In genomic region chr19:13962738-13963602, GRCh38 we compare ENCODE assay signal across 19 cellular contexts. TPM values are rescaled to one million over a fixed set of nuclear protein-coding genes. Genes with fewer than 3 reads are reported as not detected.
DNase-seq lines count a peak whose midpoint lies in the region; FAIRE-seq and TF ChIP-seq lines count a peak whose summit lies in the region.
"Had no signal": no experiment of that assay in that cellular context is flagged by ENCODE, and none has a peak within 500 bp of the region (broad histone marks: within the 10 kb centered on the region; RNA-seq: fewer than 3 reads in every experiment).

No MANE protein-coding gene starts in this region.

- no peak for FAIRE-seq in kidney (lab: Jason Lieb, UNC)
- FAIRE-seq in frontal cortex (lab: Jason Lieb, UNC) = no peak
- FAIRE-seq: colon, GM18507, keratinocyte had no signal

- no peak for TF ChIP-seq POLR2A in stomach (IDR thresholded peaks at IDR 0.05)

- H3K27me3 ChIP-seq in HUES48 (ENCODE audit: control insufficient read depth, insufficient read depth, low read length) (peaks cover 3% of the 10 kb centered on the region; the same call in 1 of the 2 replicates), stomach (no peaks in the 10 kb centered on the region)

- H3K4me1 ChIP-seq in HUES48 (ENCODE audit: control insufficient read depth, insufficient read depth, low read length) (no peaks in the 10 kb centered on the region), kidney (ENCODE audit: control insufficient read depth in 1 of 2, insufficient read depth in 1 of 2, low read depth in 1 of 2, low read length in 2 of 2) (no peaks in the 10 kb centered on the region), stomach (peaks cover 0 to 11% (median 2%) of the 10 kb centered on the region in 4 donors)

- DNase-seq in ecto neural progenitor cell (ENCODE audit: low spot score) (peak; percentile 74), kidney (peak; percentile 78), stomach (no peak), SHP77 treated with DMSO at 0.1 percent for 48 hours (lab: John Stamatoyannopoulos, UW) (no peak), frontal cortex (ENCODE audit: low spot score in 2 of 2) (no peak), T-helper 1 cell (no peak)
- DNase-seq in stimulated activated CD4-positive, alpha-beta T cell treated with anti-CD3 and anti-CD28 coated beads, Interleukin-15, amount 100 ng/mL, for 24 hours = no peak
- DNase-seq: activated naive CD8-positive, alpha-beta T cell treated with anti-CD3 and anti-CD28 coated beads, Interleukin-2, amount 10 ng/mL, durations not matched to agents 7 days and 5 days; GF-D8; HCEC 1CT; NCI-H1048; NCI-H2227 treated with DMSO at 0.1 percent for 48 hours; stimulated activated CD4-positive, alpha-beta T cell treated with anti-CD3 and anti-CD28 coated beads, Interleukin-4, amount 100 ng/mL, for 4 hours; stimulated activated naive B cell treated with anti-CD40 and anti-IgM and Interleukin-4, amounts not matched to agents 10 μg/mL and 1 μg/mL and 100 μg/mL, for 72 hours had no signal

- intact Hi-C loops in kidney (cut with DNase I) = no loop called here
- intact Hi-C loops in stomach (cut with DNase I; ENCODE audit: low total_unique reads) = no loop called here

- H3K36me3 ChIP-seq in HUES48 (ENCODE audit: control insufficient read depth, insufficient read depth, low read length) = peaks cover 60% of the 10 kb centered on the region
- peaks cover 7 to 21% of the 10 kb centered on the region in 2 donors for H3K36me3 ChIP-seq in kidney (ENCODE audit: control insufficient read depth in 1 of 2, insufficient read depth in 2 of 2, low read length in 2 of 2)
- peaks cover 63 to 100% (median 99%) of the 10 kb centered on the region in 4 donors for H3K36me3 ChIP-seq in stomach

- H3K9ac ChIP-seq in HUES48 (ENCODE audit: low read depth, low read length) (0 out of 2 replicates have a peak overlapping the region, but pooled peaks have one; percentile 63), kidney (ENCODE audit: low read length in 2 of 2) (no peak overlapping the region)

- H3K9me3 ChIP-seq in HUES48 (ENCODE audit: control insufficient read depth, insufficient read depth, low read length) = no peaks in the 10 kb centered on the region
- H3K9me3 ChIP-seq in kidney (ENCODE audit: control insufficient read depth in 1 of 2, low read length in 2 of 2) = no peaks in the 10 kb centered on the region
- H3K9me3 ChIP-seq in stomach = no peaks in the 10 kb centered on the region

- WGBS in stomach, 5 donors = 62 to 81% (median 77%) methylated on average over 47 to 83 of the region's 83 CpGs

- no peak overlapping the region for H3K27ac ChIP-seq in HUES48 (ENCODE audit: low read depth, low read length)
- H3K27ac ChIP-seq in kidney (ENCODE audit: low read depth in 2 of 2, low read length in 2 of 2) = no peak overlapping the region
- peak overlapping the region in 2 of 5 donors; percentile 22 to 35 for H3K27ac ChIP-seq in stomach
- H3K27ac ChIP-seq: C4-2B had no signal

- TF ChIP-seq CTCF in kidney (IDR thresholded peaks at IDR 0.05; ENCODE audit: borderline replicate concordance, extremely low read depth, insufficient read depth) = no peak
- no peak for TF ChIP-seq CTCF in stomach (IDR thresholded peaks at IDR 0.05)

- H3K4me3 ChIP-seq in HUES48 (ENCODE audit: low read depth, low read length) (peak overlapping the region; percentile 65), kidney (ENCODE audit: low read length in 2 of 2) (no peak overlapping the region), stomach (peak overlapping the region; percentile 31 to 37 (median 31))

- TF ChIP-seq EP300 in stomach (IDR thresholded peaks at IDR 0.05) = no peak

RNA-seq across cellular contexts. Expression of gene DCAF15, which starts 10.7 kb away (rescaled TPM):
- total RNA-seq in kidney (35.5 TPM), stomach (10 to 100 TPM in 2 of 5 donors, 1 to 10 TPM in 3; 7.1 to 37.3 (median 9.8) TPM), frontal cortex (13.0 TPM)
- polyA plus RNA-seq in kidney (ENCODE audit: insufficient read depth, low read depth, low replicate concordance) (21.9 TPM), stomach (10 to 100 TPM; 21.2 to 32.9 (median 31.3) TPM)

RNA-seq across cellular contexts. Expression of gene PODNL1, which starts 24.8 kb away (rescaled TPM):
- total RNA-seq in kidney (3.0 TPM), stomach (not detected), frontal cortex (0.41 TPM)
- polyA plus RNA-seq in kidney (ENCODE audit: insufficient read depth, low read depth, low replicate concordance) (not detected), stomach (1 to 10 TPM in 2 of 3 donors, under 1 TPM in 1; 0.92 to 3.4 (median 1.3) TPM)

RNA-seq across cellular contexts. Expression of gene RFX1, which starts 43.1 kb away (rescaled TPM):
- total RNA-seq in kidney (17.9 TPM), stomach (10 to 100 TPM in 1 of 5 donors, 1 to 10 TPM in 3, under 1 TPM in 1; 0.58 to 27.2 (median 2.6) TPM), frontal cortex (1.2 TPM)
- polyA plus RNA-seq in kidney (ENCODE audit: insufficient read depth, low read depth, low replicate concordance) (5.2 TPM), stomach (1 to 10 TPM; 3.1 to 6.0 (median 3.6) TPM)

RNA-seq across cellular contexts. Expression of gene CC2D1A, which starts 57.0 kb away (rescaled TPM):
- total RNA-seq in kidney (36.9 TPM), stomach (100 to 1,000 TPM in 1 of 5 donors, 10 to 100 TPM in 4; 24.8 to 381 (median 49.6) TPM), frontal cortex (10.2 TPM)
- polyA plus RNA-seq in kidney (ENCODE audit: insufficient read depth, low read depth, low replicate concordance) (28.8 TPM), stomach (10 to 100 TPM; 28.0 to 38.8 (median 38.2) TPM)

RNA-seq across cellular contexts. Expression of gene BRME1, which starts 57.1 kb away (rescaled TPM):
- total RNA-seq in kidney = 1.8 TPM
- polyA plus RNA-seq in kidney (ENCODE audit: insufficient read depth, low read depth, low replicate concordance) = 1.5 TPM
- total RNA-seq in stomach = 10 to 100 TPM in 1 of 5 donors, 1 to 10 TPM in 2, under 1 TPM in 1, not detected in 1; 0.87 to 14.3 (median 1.8) TPM
- polyA plus RNA-seq in stomach = 1 to 10 TPM; 1.7 to 5.8 (median 3.7) TPM
- total RNA-seq in frontal cortex = 13.0 TPM

Comparison
In these comparisons a context has a peak if more than half of its experiments do, and no peak if none do; other contexts are left out.
1. H3K4me3 ChIP-seq: peak in HUES48 (single experiment) and stomach (4 of 4); none in kidney (0 of 2).
2. DNase-seq: peak in ecto neural progenitor cell (single experiment) and kidney (single experiment); none in stomach (single experiment), SHP77 treated with DMSO at 0.1 percent for 48 hours (single experiment), frontal cortex (0 of 2), T-helper 1 cell (0 of 5) and stimulated activated CD4-positive, alpha-beta T cell treated with anti-CD3 and anti-CD28 coated beads, Interleukin-15, amount 100 ng/mL, for 24 hours (single experiment).